ENCODE assay signal across 8 cellular contexts in the genomic region with DNA sequence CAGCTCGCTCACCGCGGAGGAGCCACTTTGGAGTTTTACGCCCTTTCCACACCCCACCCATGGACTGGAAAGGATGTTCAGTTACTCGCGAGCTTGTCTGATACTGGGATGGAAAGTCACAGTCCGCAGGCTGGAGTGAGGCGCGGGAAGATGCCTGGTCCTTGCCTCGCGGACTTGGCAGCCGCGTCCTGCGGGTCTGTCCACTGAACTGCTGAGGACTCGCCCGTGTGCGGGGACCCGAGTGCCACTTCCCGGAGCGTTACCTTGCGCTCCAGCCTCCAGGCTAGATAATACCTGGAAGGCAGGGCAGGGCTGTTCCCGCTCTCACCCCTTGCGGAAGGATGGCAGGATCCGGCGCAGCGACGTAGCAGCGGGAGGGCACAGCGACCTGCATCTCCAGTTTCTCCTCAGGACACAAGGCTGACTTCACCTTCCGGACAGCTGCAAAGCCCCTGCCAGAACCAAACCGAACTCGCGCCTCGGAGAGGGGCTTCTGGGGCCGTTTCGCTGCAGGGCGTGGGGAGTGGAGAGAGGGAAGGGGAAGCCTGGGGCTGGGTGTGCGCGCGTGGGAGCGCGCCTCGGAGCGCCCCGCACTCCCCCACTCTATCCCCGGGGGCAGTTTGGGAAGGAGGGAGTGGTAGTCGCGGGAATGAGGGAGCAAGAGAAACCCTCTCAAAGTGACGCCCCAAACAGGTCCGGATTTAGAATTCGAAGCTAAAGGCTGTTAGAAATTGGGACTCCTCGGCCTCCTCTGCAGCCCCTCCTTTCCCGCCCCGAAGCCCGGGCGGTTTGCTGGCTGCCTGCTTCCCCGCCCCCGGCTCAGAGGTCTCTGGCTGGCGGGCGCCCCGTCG. TPM values are rescaled to one million over a fixed set of nuclear protein-coding genes. Genes with fewer than 3 reads are reported as not detected.
A peak's percentile ranks its signal among the peaks of the same experiment; 100 is the strongest.
DNase-seq lines count a peak whose midpoint lies in the region; ATAC-seq and TF ChIP-seq lines count a peak whose summit lies in the region.

TSS of gene KCNQ5 (plus strand) at position 822 of the 851 bp plus-strand sequence.

- no peaks in the 10 kb centered on the region for H3K9me3 ChIP-seq in osteoblast (ENCODE audit: low read depth, low read length)

- peak; percentile 5 to 9 for DNase-seq in activated CD4-positive, alpha-beta T cell treated with anti-CD3 and anti-CD28 coated beads for 4 hours
- DNase-seq in activated CD4-positive, alpha-beta T cell treated with anti-CD3 and anti-CD28 coated beads, Interleukin-2, amount 50 U/mL, for 1 hour: no peak
- DNase-seq in KG1 (lab: John Stamatoyannopoulos, UW) (peak; percentile 51), activated T-cell treated with anti-CD3 and anti-CD28 coated beads for 24 hours (ENCODE audit: low read depth) (peak; percentile 7), fibroblast of the aortic adventitia (ENCODE audit: low read depth) (peak; percentile 24), osteoblast (ENCODE audit: insufficient read length, low spot score, missing footprints) (peak; percentile 78), DMS114 treated with DMSO at 0.1 percent for 48 hours (lab: John Stamatoyannopoulos, UW; ENCODE audit: unreplicated experiment) (no peak)

- peak within 1 kb of the TSS; percentile 96 for H2AFZ ChIP-seq in osteoblast (ENCODE audit: low read length)

- peaks cover 31% of the 10 kb centered on the region for H3K79me2 ChIP-seq in osteoblast (ENCODE audit: insufficient read depth, low read length)

- peak within 1 kb of the TSS; percentile 77 for H3K4me3 ChIP-seq in fibroblast of the aortic adventitia (ENCODE audit: low read depth, low read length)
- peak within 1 kb of the TSS; percentile 82 for H3K4me3 ChIP-seq in osteoblast (ENCODE audit: insufficient read depth, low read length)

- peaks cover 8% of the 10 kb centered on the region for H3K4me1 ChIP-seq in osteoblast (ENCODE audit: insufficient read depth, low read length)

- no peak for ATAC-seq in HG02798 (IDR thresholded peaks at IDR 0.05; ENCODE audit: poor library complexity, unreplicated experiment)

- no peaks in the 10 kb centered on the region for H3K27me3 ChIP-seq in osteoblast (ENCODE audit: insufficient read depth, low read length)

- peak within 1 kb of the TSS; percentile 15 for H3K27ac ChIP-seq in osteoblast (ENCODE audit: low read depth, low read length)

- peak within 1 kb of the TSS; percentile 95 for H3K4me2 ChIP-seq in osteoblast (ENCODE audit: insufficient read depth, low read length)

- H4K20me1 ChIP-seq in osteoblast (ENCODE audit: insufficient read depth, low read length): no peaks in the 10 kb centered on the region

- no peaks in the 10 kb centered on the region for H3K36me3 ChIP-seq in osteoblast (ENCODE audit: insufficient read depth, low read length)

- TF ChIP-seq CTCF in fibroblast of the aortic adventitia (IDR thresholded peaks at IDR 0.05; ENCODE audit: insufficient read depth, low read length) (no peak), osteoblast (IDR thresholded peaks at IDR 0.05; ENCODE audit: extremely low read depth, low read depth, low read length) (no peak)

RNA-seq across cellular contexts. Expression of gene KCNQ5, which starts in this region (rescaled TPM):
- total RNA-seq in fibroblast of the aortic adventitia (ENCODE audit: low replicate concordance): 2.6 and 9.4 TPM in 2 replicates
- 4.0 and 8.5 TPM in 2 replicates for total RNA-seq in osteoblast

Comparison
In these comparisons a context has a peak if more than half of its experiments do, and no peak if none do; other contexts are left out.
1. DNase-seq: peak in activated CD4-positive, alpha-beta T cell treated with anti-CD3 and anti-CD28 coated beads for 4 hours (2 of 2), KG1 (single experiment), activated T-cell treated with anti-CD3 and anti-CD28 coated beads for 24 hours (single experiment), fibroblast of the aortic adventitia (single experiment) and osteoblast (single experiment); none in activated CD4-positive, alpha-beta T cell treated with anti-CD3 and anti-CD28 coated beads, Interleukin-2, amount 50 U/mL, for 1 hour (single experiment) and DMS114 treated with DMSO at 0.1 percent for 48 hours (single experiment).